Comparison of ENCODE assay signal across 14 cellular contexts in genomic region chr11:5605849-5606248, GRCh38. TPM values are rescaled to one million over a fixed set of nuclear protein-coding genes. Genes with fewer than 3 reads are reported as not detected.
DNase-seq lines count a peak whose midpoint lies in the region; TF ChIP-seq lines count a peak whose summit lies in the region.
"Had no signal": no experiment of that assay in that cellular context is flagged by ENCODE, and none has a peak within 500 bp of the region (broad histone marks: within the 10 kb centered on the region; RNA-seq: fewer than 3 reads in every experiment).

No MANE protein-coding gene starts in this region.

- H3K4me2 ChIP-seq in smooth muscle cell = no peak overlapping the region

- H3K36me3 ChIP-seq in smooth muscle cell (ENCODE audit: low read depth) = no peaks in the 10 kb centered on the region

- H3K4me1 ChIP-seq in smooth muscle cell (ENCODE audit: low read depth) = no peaks in the 10 kb centered on the region

- H3K27me3 ChIP-seq in smooth muscle cell (ENCODE audit: low read depth) = no peaks in the 10 kb centered on the region
- H3K27me3 ChIP-seq: heart right ventricle had no signal

- no peak overlapping the region for H2AFZ ChIP-seq in smooth muscle cell (ENCODE audit: low read depth)

- 73% methylated on average over 5 of the region's 5 CpGs for WGBS in smooth muscle cell (ENCODE audit: low lambda C conversion rate)

- DNase-seq in NCI-H1105 treated with DMSO at 0.1 percent for 48 hours (lab: John Stamatoyannopoulos, UW) (peak; percentile 9), NCI-H1105 (lab: John Stamatoyannopoulos, UW) (no peak), cardiac fibroblast (ENCODE audit: low read depth in 2 of 2) (peak; percentile 87 to 92), smooth muscle cell (lab: John Stamatoyannopoulos, UW; ENCODE audit: unreplicated experiment) (no peak), NCI-H526 treated with DMSO at 0.1 percent for 48 hours (lab: John Stamatoyannopoulos, UW) (no peak), NCI-H2227 (lab: John Stamatoyannopoulos, UW; ENCODE audit: unreplicated experiment) (no peak)
- DNase-seq: activated CD4-positive, alpha-beta T cell treated with anti-CD3 and anti-CD28 coated beads, Interleukin-2, amount 10 ng/mL, durations not matched to agents 7 days and 5 days; anterior cingulate cortex; heart right ventricle; naive B cell; NCI-H2029 treated with DMSO at 0.1 percent for 48 hours; stimulated activated CD4-positive, alpha-beta T cell treated with anti-CD3 and anti-CD28 coated beads, Interleukin-2, amount 100 ng/mL, for 24 hours had no signal

- H3F3A ChIP-seq in smooth muscle cell (ENCODE audit: low read depth) = peaks cover 3% of the 10 kb centered on the region

- TF ChIP-seq CTCF in cardiac fibroblast (IDR thresholded peaks at IDR 0.05; ENCODE audit: low read depth, low read length) = no peak
- no peak for TF ChIP-seq CTCF in smooth muscle cell (IDR thresholded peaks at IDR 0.05; ENCODE audit: borderline replicate concordance, insufficient read depth, poor library complexity, severe bottlenecking)

- H3K9me3 ChIP-seq in smooth muscle cell (replicated peaks; ENCODE audit: low read depth) = no peaks in the 10 kb centered on the region
- H3K9me3 ChIP-seq: heart right ventricle had no signal

- no peak overlapping the region for H3K9ac ChIP-seq in smooth muscle cell (ENCODE audit: low read depth)

- no peaks in the 10 kb centered on the region for H4K20me1 ChIP-seq in smooth muscle cell (ENCODE audit: low read depth)

- H3K79me2 ChIP-seq in smooth muscle cell (ENCODE audit: low read depth) = no peaks in the 10 kb centered on the region

- H3K4me3 ChIP-seq in cardiac fibroblast (replicated peaks in 1 of 2; ENCODE audit: low read depth in 2 of 2, low read length in 2 of 2) (no peak overlapping the region), smooth muscle cell (no peak overlapping the region)
- H3K4me3 ChIP-seq: heart right ventricle had no signal

- H3K27ac ChIP-seq in smooth muscle cell (ENCODE audit: low read depth) = peak overlapping the region; percentile 82
- H3K27ac ChIP-seq: 22Rv1, heart right ventricle had no signal

RNA-seq across cellular contexts. Expression of gene TRIM6, which starts 9.4 kb away (rescaled TPM):
- total RNA-seq in smooth muscle cell = 5.6 and 10.0 TPM in 2 replicates
- 3.7 and 11.7 TPM in 2 replicates for polyA plus RNA-seq in smooth muscle cell

RNA-seq across cellular contexts. Expression of gene TRIM34, which starts 19.0 kb away (rescaled TPM):
- total RNA-seq in smooth muscle cell = 6.7 and 7.5 TPM in 2 replicates
- polyA plus RNA-seq in smooth muscle cell = 4.1 and 6.3 TPM in 2 replicates

RNA-seq across cellular contexts. Expression of gene OR52B6, which starts 25.2 kb away (rescaled TPM):
- not detected in 2 replicates for total RNA-seq in smooth muscle cell
- not detected in 2 replicates for polyA plus RNA-seq in smooth muscle cell
- total RNA-seq: activated CD4-positive, alpha-beta T cell treated with anti-CD3 and anti-CD28 coated beads, Interleukin-2, amount 10 ng/mL, durations not matched to agents 7 days and 5 days; heart right ventricle had no signal
- polyA plus RNA-seq: heart right ventricle, thymus had no signal

RNA-seq across cellular contexts. Expression of gene OR52H1, which starts 57.5 kb away (rescaled TPM):
- total RNA-seq in smooth muscle cell = not detected in 2 replicates
- polyA plus RNA-seq in smooth muscle cell = not detected in 2 replicates
- total RNA-seq: heart right ventricle had no signal
- polyA plus RNA-seq: heart right ventricle, thymus had no signal

Comparison
In these comparisons a context has a peak if more than half of its experiments do, and no peak if none do; other contexts are left out.
1. DNase-seq: peak in NCI-H1105 treated with DMSO at 0.1 percent for 48 hours (single experiment) and cardiac fibroblast (2 of 2); none in NCI-H1105 (single experiment), smooth muscle cell (single experiment), NCI-H526 treated with DMSO at 0.1 percent for 48 hours (single experiment) and NCI-H2227 (single experiment).